In the genomic region with DNA sequence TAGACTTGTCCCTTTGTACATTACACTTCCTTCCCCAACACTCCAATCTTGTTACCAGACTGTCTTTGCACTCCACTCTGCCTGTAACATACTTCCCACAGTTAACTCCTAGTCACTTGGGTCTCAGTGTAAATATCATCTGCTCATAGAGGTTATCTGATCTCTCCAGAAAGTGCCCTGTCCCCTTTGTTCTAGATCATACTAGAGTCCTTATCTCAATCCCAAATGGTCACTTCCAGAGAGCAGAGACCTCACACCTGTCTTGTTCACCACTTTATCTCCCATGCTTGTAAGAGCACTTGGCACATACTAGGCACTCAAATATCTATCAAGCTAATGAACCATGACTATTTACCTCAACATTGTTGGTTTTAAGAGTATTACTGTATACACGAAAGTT, we compare ENCODE assay signal across 18 cellular contexts. TPM values are rescaled to one million over a fixed set of nuclear protein-coding genes. Genes with fewer than 3 reads are reported as not detected.
DNase-seq lines count a peak whose midpoint lies in the region; ATAC-seq lines count a peak whose summit lies in the region.
"Had no signal": no experiment of that assay in that cellular context is flagged by ENCODE, and none has a peak within 500 bp of the region (broad histone marks: within the 10 kb centered on the region; RNA-seq: fewer than 3 reads in every experiment).

No MANE protein-coding gene starts in this region.

- no peaks in the 10 kb centered on the region for H3K27me3 Mint-ChIP-seq in CD4-positive, CD25-positive, alpha-beta regulatory T cell
- H3K27me3 Mint-ChIP-seq in T-helper 17 cell (no peaks in the 10 kb centered on the region), immature natural killer cell (ENCODE audit: low read depth in 3 of 3) (peaks cover 0 to 2% (median 0%) of the 10 kb centered on the region in 3 donors)

- H3K9me3 ChIP-seq in CD4-positive, CD25-positive, alpha-beta regulatory T cell (ENCODE audit: control insufficient read depth in 2 of 2, low read length in 2 of 2), result no peaks in the 10 kb centered on the region
- no peaks in the 10 kb centered on the region for H3K9me3 ChIP-seq in T-helper 17 cell (ENCODE audit: control insufficient read depth, low read length, poor library complexity, severe bottlenecking)
- H3K9me3 ChIP-seq: tibial artery had no signal

- no peak overlapping the region for H3K4me3 Mint-ChIP-seq in CD4-positive, CD25-positive, alpha-beta regulatory T cell
- no peak overlapping the region for H3K4me3 Mint-ChIP-seq in T-helper 17 cell
- no peak overlapping the region for H3K4me3 Mint-ChIP-seq in immature natural killer cell

- no peaks in the 10 kb centered on the region for H3K27me3 ChIP-seq in CD4-positive, CD25-positive, alpha-beta regulatory T cell (ENCODE audit: control insufficient read depth, insufficient read depth, low read length)
- H3K27me3 ChIP-seq: tibial artery had no signal

- H3K36me3 Mint-ChIP-seq in CD4-positive, CD25-positive, alpha-beta regulatory T cell, result peaks cover 37% of the 10 kb centered on the region
- H3K36me3 Mint-ChIP-seq in T-helper 17 cell (ENCODE audit: low read depth) (peaks cover 9% of the 10 kb centered on the region), immature natural killer cell (peaks cover 22 to 43% (median 30%) of the 10 kb centered on the region in 3 donors)

- H3K4me1 Mint-ChIP-seq in CD4-positive, CD25-positive, alpha-beta regulatory T cell, result peaks cover 40 to 58% (median 43%) of the 10 kb centered on the region in 4 donors
- H3K4me1 Mint-ChIP-seq in T-helper 17 cell (peaks cover 26% of the 10 kb centered on the region), immature natural killer cell (peaks cover 43 to 64% of the 10 kb centered on the region in 2 donors)

- H3K4me3 ChIP-seq in CD4-positive, CD25-positive, alpha-beta regulatory T cell (ENCODE audit: low read depth, low read length), result no peak overlapping the region
- H3K4me3 ChIP-seq: tibial artery had no signal

- no peak for ATAC-seq in CD4-positive, CD25-positive, alpha-beta regulatory T cell (ENCODE audit: low read depth in 2 of 2)
- ATAC-seq in T-helper 17 cell, result no peak
- ATAC-seq: left lobe of liver, Panc1 had no signal

- no peak for DNase-seq in CD4-positive, CD25-positive, alpha-beta regulatory T cell
- DNase-seq in DMS79 treated with DMSO at 0.1 percent for 48 hours (lab: John Stamatoyannopoulos, UW) (peak; percentile 77), T-helper 17 cell (no peak), immature natural killer cell (no peak), NCI-H526 treated with DMSO at 0.1 percent for 48 hours (lab: John Stamatoyannopoulos, UW) (no peak), AG08395 (ENCODE audit: low spot score) (no peak)
- DNase-seq in stimulated activated naive CD4-positive, alpha-beta T cell treated with Interleukin-2 at 50 U/mL for 16 hours (lab: John Stamatoyannopoulos, UW), result no peak
- DNase-seq: activated CD4-positive, CD25-positive, alpha-beta regulatory T cell treated with anti-CD3 and anti-CD28 coated beads, Interleukin-2, amount 50 U/mL, for 72 hours; amygdala; cerebellar nuclear complex; COR-L47; effector CD8-positive, alpha-beta T cell; EL; NCI-H2081 treated with DMSO at 0.1 percent for 48 hours; NCI-H748 treated with DMSO at 0.1 percent for 48 hours; tibial artery had no signal

- H3K27ac ChIP-seq in CD4-positive, CD25-positive, alpha-beta regulatory T cell (ENCODE audit: insufficient read depth, low read length, poor library complexity, severe bottlenecking), result no peak overlapping the region
- H3K27ac ChIP-seq: tibial artery had no signal

- H3K4me1 ChIP-seq in CD4-positive, CD25-positive, alpha-beta regulatory T cell (ENCODE audit: control insufficient read depth, insufficient read depth, low read length, poor library complexity, severe bottlenecking), result peaks cover 6% of the 10 kb centered on the region

- peak overlapping the region in 2 of 3 donors; percentile 2 to 75 for H3K27ac Mint-ChIP-seq in CD4-positive, CD25-positive, alpha-beta regulatory T cell
- peak overlapping the region; percentile 84 for H3K27ac Mint-ChIP-seq in T-helper 17 cell
- peak overlapping the region in 5 of 6 donors; percentile 2 to 72 (median 19) for H3K27ac Mint-ChIP-seq in immature natural killer cell

- H3K36me3 ChIP-seq in CD4-positive, CD25-positive, alpha-beta regulatory T cell (ENCODE audit: control insufficient read depth, insufficient read depth, low read length), result peaks cover 44% of the 10 kb centered on the region

- H3K9me3 Mint-ChIP-seq in CD4-positive, CD25-positive, alpha-beta regulatory T cell, result peaks cover 0 to 6% (median 0%) of the 10 kb centered on the region in 7 donors
- H3K9me3 Mint-ChIP-seq in immature natural killer cell, result no peaks in the 10 kb centered on the region

RNA-seq across cellular contexts. Expression of gene SETX, which starts 30.4 kb away (rescaled TPM):
- 70.5 TPM for total RNA-seq in CD4-positive, CD25-positive, alpha-beta regulatory T cell
- 10 to 100 TPM; 22.6 to 31.3 (median 27.3) TPM for polyA plus RNA-seq in CD4-positive, CD25-positive, alpha-beta regulatory T cell
- 10 to 100 TPM; 56.4 to 58.3 TPM for total RNA-seq in T-helper 17 cell
- 10 to 100 TPM; 22.9 to 55.9 (median 27.6) TPM for polyA plus RNA-seq in immature natural killer cell

Comparison
In these comparisons a context has a peak if more than half of its experiments do, and no peak if none do; other contexts are left out.
1. H3K27ac Mint-ChIP-seq: peak in every context shown above with its lines; median percentile 84 in T-helper 17 cell; 38 in CD4-positive, CD25-positive, alpha-beta regulatory T cell; 19 in immature natural killer cell.